1 cellular context compared by ENCODE assay signal in the genomic region with DNA sequence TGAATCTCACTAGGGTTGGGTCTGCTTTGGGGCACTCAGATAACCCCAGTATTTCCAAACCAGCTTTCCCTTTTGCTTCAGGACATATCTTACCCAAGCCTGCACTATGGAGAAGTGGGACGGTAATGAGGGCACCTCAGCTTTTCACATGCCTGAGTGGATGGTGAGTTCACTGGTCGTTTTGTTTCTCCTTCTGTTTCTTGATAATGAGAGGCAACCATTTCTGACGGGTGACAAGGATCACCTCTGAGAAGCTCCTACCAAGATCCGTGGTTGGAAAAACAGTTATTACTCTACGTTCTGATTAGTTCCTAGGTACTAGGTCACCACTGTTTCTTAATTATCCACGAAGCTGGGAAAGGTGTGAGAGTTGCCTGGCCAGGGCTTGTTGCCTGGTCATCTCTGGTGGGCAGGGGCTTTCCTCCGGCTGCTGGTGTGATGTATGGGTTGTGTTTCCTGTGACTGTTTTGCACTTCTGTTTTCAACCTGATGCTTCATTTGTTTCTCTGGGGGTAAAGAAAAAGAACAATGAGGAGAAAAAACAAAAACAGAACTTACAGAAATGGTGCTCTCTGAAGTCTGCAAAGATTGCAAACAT.
TF ChIP-seq lines count a peak whose summit lies in the region.

No MANE protein-coding gene starts in this region.

TF ChIP-seq in GM12878, 131 proteins besides CTCF, POLR2A, EP300 and RAD21 (continued from another document and continues in another):
- TF ChIP-seq KLF5 (IDR thresholded peaks at IDR 0.05; ENCODE audit: partially characterized antibody) (no peak), NBN (IDR thresholded peaks at IDR 0.05) (peak; percentile 63; the same call in 1 of the 2 replicates), ZBED1 (IDR thresholded peaks at IDR 0.05; ENCODE audit: borderline replicate concordance) (no peak), NFYA (IDR thresholded peaks at IDR 0.05; ENCODE audit: borderline replicate concordance, low read depth, low read length) (no peak), HDGF (IDR thresholded peaks at IDR 0.05) (no peak), BRCA1 (IDR thresholded peaks at IDR 0.05; ENCODE audit: low read depth, low read length) (no peak), NFXL1 (IDR thresholded peaks at IDR 0.05; ENCODE audit: borderline replicate concordance) (no peak), CUX1 (IDR thresholded peaks at IDR 0.05; ENCODE audit: insufficient replicate concordance, low read depth, low read length) (no peak), MTA2 (IDR thresholded peaks at IDR 0.05; ENCODE audit: low read depth) (peak; percentile 92), RUNX3 (IDR thresholded peaks at IDR 0.05; ENCODE audit: low read length) (peak; percentile 56; the same call in 1 of the 2 replicates), SREBF1 (IDR thresholded peaks at IDR 0.05; ENCODE audit: low read length) (no peak), ZNF24 (IDR thresholded peaks at IDR 0.05) (0 out of 2 replicates have a peak, but pooled peaks have one; percentile 29), FOS (IDR thresholded peaks at IDR 0.05; ENCODE audit: borderline replicate concordance, extremely low read depth, insufficient read length) (no peak), CEBPB (IDR thresholded peaks at IDR 0.05; ENCODE audit: borderline replicate concordance in 1 of 2, low read depth in 2 of 2, low read length in 2 of 2) (no peak), NFIC (IDR thresholded peaks at IDR 0.05; ENCODE audit: low read depth, low read length) (no peak; the same call in 1 of the 2 replicates), ZBTB4 (CRISPR knock-in tag; IDR thresholded peaks at IDR 0.05) (no peak), LARP7 (IDR thresholded peaks at IDR 0.05) (no peak), USF1 (IDR thresholded peaks at IDR 0.05; ENCODE audit: borderline replicate concordance, extremely low read length, insufficient read depth, low read depth, low read length) (no peak), WRNIP1 (IDR thresholded peaks at IDR 0.05; ENCODE audit: borderline replicate concordance, low read depth, low read length) (no peak), EGR1 (IDR thresholded peaks at IDR 0.05; ENCODE audit: borderline replicate concordance in 1 of 2, low read depth in 2 of 2, low read length in 2 of 2) (no peak), SMARCA5 (IDR thresholded peaks at IDR 0.05) (0 out of 2 replicates have a peak, but pooled peaks have one; percentile 55), BCL11A (IDR thresholded peaks at IDR 0.05; ENCODE audit: low read depth, low read length) (peak; percentile 65; the same call in 1 of the 2 replicates), BHLHE40 (IDR thresholded peaks at IDR 0.05; ENCODE audit: borderline replicate concordance in 1 of 2, low read depth in 2 of 2, low read length in 1 of 2) (peak in 1 of 2 experiments; percentile 23; a peak in 1 of 4 replicates), YBX1 (IDR thresholded peaks at IDR 0.05) (no peak), ZNF622 (IDR thresholded peaks at IDR 0.05) (no peak), TCF7 (IDR thresholded peaks at IDR 0.05; ENCODE audit: borderline replicate concordance) (no peak), GABPA (IDR thresholded peaks at IDR 0.05; ENCODE audit: low read depth) (no peak), IKZF1 (conservative IDR thresholded peaks at IDR 0.05) (peak; percentile 80), RELA (IDR thresholded peaks at IDR 0.05; ENCODE audit: borderline replicate concordance, partially characterized antibody) (peak; percentile 85), CREB1 (IDR thresholded peaks at IDR 0.05; ENCODE audit: low read depth) (peak; percentile 60; the same call in 1 of the 2 replicates), GATAD2B (conservative IDR thresholded peaks at IDR 0.05; ENCODE audit: low read depth) (no peak; the same call in 1 of the 2 replicates), IKZF2 (IDR thresholded peaks at IDR 0.05) (peak; percentile 89 to 91)
- TF ChIP-seq, protein P1, sequence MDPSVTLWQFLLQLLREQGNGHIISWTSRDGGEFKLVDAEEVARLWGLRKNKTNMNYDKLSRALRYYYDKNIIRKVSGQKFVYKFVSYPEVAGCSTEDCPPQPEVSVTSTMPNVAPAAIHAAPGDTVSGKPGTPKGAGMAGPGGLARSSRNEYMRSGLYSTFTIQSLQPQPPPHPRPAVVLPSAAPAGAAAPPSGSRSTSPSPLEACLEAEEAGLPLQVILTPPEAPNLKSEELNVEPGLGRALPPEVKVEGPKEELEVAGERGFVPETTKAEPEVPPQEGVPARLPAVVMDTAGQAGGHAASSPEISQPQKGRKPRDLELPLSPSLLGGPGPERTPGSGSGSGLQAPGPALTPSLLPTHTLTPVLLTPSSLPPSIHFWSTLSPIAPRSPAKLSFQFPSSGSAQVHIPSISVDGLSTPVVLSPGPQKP (IDR thresholded peaks at IDR 0.05; ENCODE audit: low read depth, low read length) = no peak; the same call in 1 of the 2 replicates
- TF ChIP-seq, protein P2, sequence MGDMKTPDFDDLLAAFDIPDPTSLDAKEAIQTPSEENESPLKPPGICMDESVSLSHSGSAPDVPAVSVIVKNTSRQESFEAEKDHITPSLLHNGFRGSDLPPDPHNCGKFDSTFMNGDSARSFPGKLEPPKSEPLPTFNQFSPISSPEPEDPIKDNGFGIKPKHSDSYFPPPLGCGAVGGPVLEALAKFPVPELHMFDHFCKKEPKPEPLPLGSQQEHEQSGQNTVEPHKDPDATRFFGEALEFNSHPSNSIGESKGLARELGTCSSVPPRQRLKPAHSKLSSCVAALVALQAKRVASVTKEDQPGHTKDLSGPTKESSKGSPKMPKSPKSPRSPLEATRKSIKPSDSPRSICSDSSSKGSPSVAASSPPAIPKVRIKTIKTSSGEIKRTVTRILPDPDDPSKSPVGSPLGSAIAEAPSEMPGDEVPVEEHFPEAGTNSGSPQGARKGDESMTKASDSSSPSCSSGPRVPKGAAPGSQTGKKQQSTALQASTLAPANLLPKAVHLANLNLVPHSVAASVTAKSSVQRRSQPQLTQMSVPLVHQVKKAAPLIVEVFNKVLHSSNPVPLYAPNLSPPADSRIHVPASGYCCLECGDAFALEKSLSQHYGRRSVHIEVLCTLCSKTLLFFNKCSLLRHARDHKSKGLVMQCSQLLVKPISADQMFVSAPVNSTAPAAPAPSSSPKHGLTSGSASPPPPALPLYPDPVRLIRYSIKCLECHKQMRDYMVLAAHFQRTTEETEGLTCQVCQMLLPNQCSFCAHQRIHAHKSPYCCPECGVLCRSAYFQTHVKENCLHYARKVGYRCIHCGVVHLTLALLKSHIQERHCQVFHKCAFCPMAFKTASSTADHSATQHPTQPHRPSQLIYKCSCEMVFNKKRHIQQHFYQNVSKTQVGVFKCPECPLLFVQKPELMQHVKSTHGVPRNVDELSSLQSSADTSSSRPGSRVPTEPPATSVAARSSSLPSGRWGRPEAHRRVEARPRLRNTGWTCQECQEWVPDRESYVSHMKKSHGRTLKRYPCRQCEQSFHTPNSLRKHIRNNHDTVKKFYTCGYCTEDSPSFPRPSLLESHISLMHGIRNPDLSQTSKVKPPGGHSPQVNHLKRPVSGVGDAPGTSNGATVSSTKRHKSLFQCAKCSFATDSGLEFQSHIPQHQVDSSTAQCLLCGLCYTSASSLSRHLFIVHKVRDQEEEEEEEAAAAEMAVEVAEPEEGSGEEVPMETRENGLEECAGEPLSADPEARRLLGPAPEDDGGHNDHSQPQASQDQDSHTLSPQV (IDR thresholded peaks at IDR 0.05) = no peak
- TF ChIP-seq, protein P3, sequence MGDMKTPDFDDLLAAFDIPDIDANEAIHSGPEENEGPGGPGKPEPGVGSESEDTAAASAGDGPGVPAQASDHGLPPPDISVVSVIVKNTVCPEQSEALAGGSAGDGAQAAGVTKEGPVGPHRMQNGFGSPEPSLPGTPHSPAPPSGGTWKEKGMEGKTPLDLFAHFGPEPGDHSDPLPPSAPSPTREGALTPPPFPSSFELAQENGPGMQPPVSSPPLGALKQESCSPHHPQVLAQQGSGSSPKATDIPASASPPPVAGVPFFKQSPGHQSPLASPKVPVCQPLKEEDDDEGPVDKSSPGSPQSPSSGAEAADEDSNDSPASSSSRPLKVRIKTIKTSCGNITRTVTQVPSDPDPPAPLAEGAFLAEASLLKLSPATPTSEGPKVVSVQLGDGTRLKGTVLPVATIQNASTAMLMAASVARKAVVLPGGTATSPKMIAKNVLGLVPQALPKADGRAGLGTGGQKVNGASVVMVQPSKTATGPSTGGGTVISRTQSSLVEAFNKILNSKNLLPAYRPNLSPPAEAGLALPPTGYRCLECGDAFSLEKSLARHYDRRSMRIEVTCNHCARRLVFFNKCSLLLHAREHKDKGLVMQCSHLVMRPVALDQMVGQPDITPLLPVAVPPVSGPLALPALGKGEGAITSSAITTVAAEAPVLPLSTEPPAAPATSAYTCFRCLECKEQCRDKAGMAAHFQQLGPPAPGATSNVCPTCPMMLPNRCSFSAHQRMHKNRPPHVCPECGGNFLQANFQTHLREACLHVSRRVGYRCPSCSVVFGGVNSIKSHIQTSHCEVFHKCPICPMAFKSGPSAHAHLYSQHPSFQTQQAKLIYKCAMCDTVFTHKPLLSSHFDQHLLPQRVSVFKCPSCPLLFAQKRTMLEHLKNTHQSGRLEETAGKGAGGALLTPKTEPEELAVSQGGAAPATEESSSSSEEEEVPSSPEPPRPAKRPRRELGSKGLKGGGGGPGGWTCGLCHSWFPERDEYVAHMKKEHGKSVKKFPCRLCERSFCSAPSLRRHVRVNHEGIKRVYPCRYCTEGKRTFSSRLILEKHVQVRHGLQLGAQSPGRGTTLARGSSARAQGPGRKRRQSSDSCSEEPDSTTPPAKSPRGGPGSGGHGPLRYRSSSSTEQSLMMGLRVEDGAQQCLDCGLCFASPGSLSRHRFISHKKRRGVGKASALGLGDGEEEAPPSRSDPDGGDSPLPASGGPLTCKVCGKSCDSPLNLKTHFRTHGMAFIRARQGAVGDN (IDR thresholded peaks at IDR 0.05) = peak; percentile 65
